1 cellular context compared by ENCODE assay signal in the genomic region with DNA sequence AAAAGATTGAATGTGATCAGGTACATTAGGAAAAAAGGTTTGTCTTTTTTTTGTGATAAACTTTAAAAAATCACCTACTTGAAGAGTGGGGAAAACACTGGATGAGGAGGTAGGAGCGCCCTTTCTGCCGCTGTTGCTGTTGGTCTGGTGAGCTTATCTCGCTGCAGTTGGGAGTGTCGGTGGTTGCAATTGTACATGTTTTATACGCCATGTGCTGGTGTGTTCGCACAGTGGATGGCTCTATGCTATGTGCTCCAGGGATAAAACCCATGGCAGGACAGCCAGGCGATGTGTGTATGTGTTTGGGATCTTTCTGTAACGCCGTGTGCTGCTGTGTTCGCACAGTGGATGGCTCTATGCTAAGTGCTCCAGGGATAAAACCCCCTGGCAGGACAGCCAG.
TF ChIP-seq lines count a peak whose summit lies in the region.

No MANE protein-coding gene starts in this region.

TF ChIP-seq in SK-N-SH, 30 proteins besides CTCF, POLR2A, EP300 and RAD21 (continued from another document):
- TF ChIP-seq GATA2 (CRISPR knock-in tag; IDR thresholded peaks at IDR 0.05) (no peak), YY1 (IDR thresholded peaks at IDR 0.05; ENCODE audit: low read depth) (no peak), POLR2AphosphoS5 (IDR thresholded peaks at IDR 0.05; ENCODE audit: low read depth, low read length) (no peak), SMC3 (IDR thresholded peaks at IDR 0.05; ENCODE audit: low read depth, low read length) (no peak), MEF2A (IDR thresholded peaks at IDR 0.05; ENCODE audit: borderline replicate concordance, low read depth) (no peak), FOXM1 (IDR thresholded peaks at IDR 0.05; ENCODE audit: low read depth) (no peak)
- TF ChIP-seq, protein P1, sequence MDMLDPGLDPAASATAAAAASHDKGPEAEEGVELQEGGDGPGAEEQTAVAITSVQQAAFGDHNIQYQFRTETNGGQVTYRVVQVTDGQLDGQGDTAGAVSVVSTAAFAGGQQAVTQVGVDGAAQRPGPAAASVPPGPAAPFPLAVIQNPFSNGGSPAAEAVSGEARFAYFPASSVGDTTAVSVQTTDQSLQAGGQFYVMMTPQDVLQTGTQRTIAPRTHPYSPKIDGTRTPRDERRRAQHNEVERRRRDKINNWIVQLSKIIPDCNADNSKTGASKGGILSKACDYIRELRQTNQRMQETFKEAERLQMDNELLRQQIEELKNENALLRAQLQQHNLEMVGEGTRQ (IDR thresholded peaks at IDR 0.05; ENCODE audit: borderline replicate concordance, low read depth, low read length): no peak
- TF ChIP-seq, protein P2, sequence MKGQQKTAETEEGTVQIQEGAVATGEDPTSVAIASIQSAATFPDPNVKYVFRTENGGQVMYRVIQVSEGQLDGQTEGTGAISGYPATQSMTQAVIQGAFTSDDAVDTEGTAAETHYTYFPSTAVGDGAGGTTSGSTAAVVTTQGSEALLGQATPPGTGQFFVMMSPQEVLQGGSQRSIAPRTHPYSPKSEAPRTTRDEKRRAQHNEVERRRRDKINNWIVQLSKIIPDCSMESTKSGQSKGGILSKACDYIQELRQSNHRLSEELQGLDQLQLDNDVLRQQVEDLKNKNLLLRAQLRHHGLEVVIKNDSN (IDR thresholded peaks at IDR 0.05; ENCODE audit: borderline replicate concordance, low read depth): no peak
